ENCODE assay signal across 8 cellular contexts in genomic region chr4:142840516-142841123, GRCh38. TPM values are rescaled to one million over a fixed set of nuclear protein-coding genes. Genes with fewer than 3 reads are reported as not detected.
DNase-seq lines count a peak whose midpoint lies in the region; ATAC-seq and TF ChIP-seq lines count a peak whose summit lies in the region.

No MANE protein-coding gene starts in this region.

- H3K4me1 ChIP-seq in A673 (ENCODE audit: insufficient read depth, low read length, poor library complexity, severe bottlenecking): no peaks in the 10 kb centered on the region
- H3K4me1 ChIP-seq in Peyer's patch: peaks cover 0 to 12% (median 0%) of the 10 kb centered on the region in 4 donors
- peaks cover 0 to 16% (median 8%) of the 10 kb centered on the region in 4 donors for H3K4me1 ChIP-seq in stomach

- POLR2A ChIA-PET in A673 (lab: Charles Lee; ENCODE audit: low non-redundant PET): no interaction called here

- peaks cover 28% of the 10 kb centered on the region for H3K27me3 ChIP-seq in A673 (replicated peaks; ENCODE audit: insufficient read depth, low read depth, low read length, poor library complexity)
- H3K27me3 ChIP-seq in Peyer's patch: no peaks in the 10 kb centered on the region
- peaks cover 4 to 12% (median 7%) of the 10 kb centered on the region in 3 donors for H3K27me3 ChIP-seq in stomach

- CTCF ChIA-PET in A673 (lab: Charles Lee): no interaction called here

- DNase-seq in A673 (ENCODE audit: low spot score) (peak; percentile 35), Peyer's patch (peak in 1 of 3 donors; percentile 57), fibroblast of gingiva (ENCODE audit: low read depth) (peak; percentile 45), stomach (no peak), ecto neural progenitor cell (ENCODE audit: low spot score) (no peak)

- no TSS peak for BruUV-seq in A673 (replicated peaks; lab: Mats Ljungman, UMichigan)

- H3K36me3 ChIP-seq in A673 (ENCODE audit: insufficient read depth, low read length, poor library complexity, severe bottlenecking): no peaks in the 10 kb centered on the region
- no peaks in the 10 kb centered on the region for H3K36me3 ChIP-seq in Peyer's patch
- no peaks in the 10 kb centered on the region for H3K36me3 ChIP-seq in stomach

- WGBS in stomach, 5 donors: 30 to 91% (median 72%) methylated on average over 1 of the region's 1 CpG

- intact Hi-C loops in A673 (cut with micrococcal nuclease; ENCODE audit: unreplicated experiment) (loop anchor here (2.0 to 10.0 kb wide), 4 partner anchors 488 to 1536 kb away; no protein-coding TSS in a partner anchor), stomach (cut with DNase I; ENCODE audit: low total_unique reads) (no loop called here)

- TF ChIP-seq EP300 in stomach (IDR thresholded peaks at IDR 0.05): no peak

- H3K4me3 ChIP-seq in A673 (ENCODE audit: low read depth, low read length, poor library complexity, severe bottlenecking): no peak overlapping the region
- H3K4me3 ChIP-seq in Peyer's patch: no peak overlapping the region
- H3K4me3 ChIP-seq in stomach: no peak overlapping the region

- H3K27ac ChIP-seq in A673 (ENCODE audit: low read depth, low read length, poor library complexity, severe bottlenecking) (no peak overlapping the region), Peyer's patch (no peak overlapping the region), stomach (no peak overlapping the region)

- TF ChIP-seq CTCF in A673 (conservative IDR thresholded peaks at IDR 0.05; ENCODE audit: low read depth, low read length) (peak; percentile 73), Peyer's patch (IDR thresholded peaks at IDR 0.05) (peak in 5 of 6 experiments; percentile 10 to 69 (median 60)), stomach (IDR thresholded peaks at IDR 0.05) (peak in 4 of 7 experiments; percentile 21 to 55 (median 37))

- TF ChIP-seq POLR2A in Peyer's patch (IDR thresholded peaks at IDR 0.05) (no peak), stomach (IDR thresholded peaks at IDR 0.05) (no peak)

- H3K9me3 ChIP-seq in A673 (ENCODE audit: low read depth, low read length, poor library complexity, severe bottlenecking) (no peaks in the 10 kb centered on the region), Peyer's patch (no peaks in the 10 kb centered on the region), stomach (no peaks in the 10 kb centered on the region)

- peak; percentile 46 for ATAC-seq in GM21786 (IDR thresholded peaks at IDR 0.05; ENCODE audit: unreplicated experiment)
- ATAC-seq in GM19452 (IDR thresholded peaks at IDR 0.05; ENCODE audit: unreplicated experiment): no peak
- no peak for ATAC-seq in HG03439 (IDR thresholded peaks at IDR 0.05; ENCODE audit: unreplicated experiment)

RNA-seq across cellular contexts. Expression of gene INPP4B, which starts 5.5 kb away (rescaled TPM):
- total RNA-seq in A673 (2021): 13.1 and 17.5 TPM in 2 replicates
- 10 to 100 TPM; 38.9 to 48.7 (median 44.2) TPM for total RNA-seq in Peyer's patch
- 10 to 100 TPM in 4 of 5 donors, 1 to 10 TPM in 1; 4.1 to 96.9 (median 40.2) TPM for total RNA-seq in stomach
- polyA plus RNA-seq in stomach: 1 to 10 TPM; 1.4 to 2.6 (median 2.1) TPM

Comparison
In these comparisons a context has a peak if more than half of its experiments do, and no peak if none do; other contexts are left out.
1. DNase-seq: peak in A673 (single experiment) and fibroblast of gingiva (single experiment); none in stomach (single experiment) and ecto neural progenitor cell (single experiment).
2. Peak in every context shown above with its lines, with median percentiles within 50 percentile points of each other: CTCF ChIP-seq.